ENCODE assay signal across 1 cellular context in the genomic region with DNA sequence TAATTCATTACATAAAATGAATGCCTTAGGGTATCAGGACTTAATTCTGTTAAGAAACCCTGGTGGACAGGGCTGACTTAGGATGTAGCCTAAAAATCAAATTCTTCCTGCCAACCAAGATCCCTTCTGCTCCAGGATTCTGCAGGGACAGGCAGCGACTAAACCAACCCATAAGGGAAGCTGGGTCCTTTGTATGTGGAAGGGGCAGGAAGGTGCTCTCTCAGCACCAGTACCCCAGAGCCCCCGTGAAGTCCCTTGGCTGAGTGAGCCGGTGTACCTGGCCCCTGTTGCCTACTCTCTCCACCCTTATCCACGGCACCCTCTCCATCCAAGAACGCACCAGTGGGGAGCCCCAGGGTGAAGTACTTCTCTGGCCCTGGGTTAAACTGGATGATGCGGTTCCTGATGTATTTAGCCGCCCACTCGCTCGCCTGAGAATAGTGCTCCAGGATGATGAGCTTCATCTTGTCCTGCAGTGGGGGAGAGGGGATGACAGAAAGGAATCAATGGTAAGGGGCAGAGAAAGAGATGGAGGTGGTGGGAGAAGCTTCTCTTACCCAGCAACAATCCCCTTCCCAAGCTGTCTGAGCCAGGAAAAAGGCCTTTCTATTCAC.
TF ChIP-seq lines count a peak whose summit lies in the region.

No MANE protein-coding gene starts in this region.

TF ChIP-seq in K562, 482 proteins besides CTCF, POLR2A, EP300 and RAD21:
- TF ChIP-seq, protein P1, sequence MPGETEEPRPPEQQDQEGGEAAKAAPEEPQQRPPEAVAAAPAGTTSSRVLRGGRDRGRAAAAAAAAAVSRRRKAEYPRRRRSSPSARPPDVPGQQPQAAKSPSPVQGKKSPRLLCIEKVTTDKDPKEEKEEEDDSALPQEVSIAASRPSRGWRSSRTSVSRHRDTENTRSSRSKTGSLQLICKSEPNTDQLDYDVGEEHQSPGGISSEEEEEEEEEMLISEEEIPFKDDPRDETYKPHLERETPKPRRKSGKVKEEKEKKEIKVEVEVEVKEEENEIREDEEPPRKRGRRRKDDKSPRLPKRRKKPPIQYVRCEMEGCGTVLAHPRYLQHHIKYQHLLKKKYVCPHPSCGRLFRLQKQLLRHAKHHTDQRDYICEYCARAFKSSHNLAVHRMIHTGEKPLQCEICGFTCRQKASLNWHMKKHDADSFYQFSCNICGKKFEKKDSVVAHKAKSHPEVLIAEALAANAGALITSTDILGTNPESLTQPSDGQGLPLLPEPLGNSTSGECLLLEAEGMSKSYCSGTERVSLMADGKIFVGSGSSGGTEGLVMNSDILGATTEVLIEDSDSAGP (CRISPR knock-in tag; IDR thresholded peaks at IDR 0.05), result no peak
- no peak for TF ChIP-seq HDAC8 (tag; IDR thresholded peaks at IDR 0.05)
- TF ChIP-seq, protein P2, sequence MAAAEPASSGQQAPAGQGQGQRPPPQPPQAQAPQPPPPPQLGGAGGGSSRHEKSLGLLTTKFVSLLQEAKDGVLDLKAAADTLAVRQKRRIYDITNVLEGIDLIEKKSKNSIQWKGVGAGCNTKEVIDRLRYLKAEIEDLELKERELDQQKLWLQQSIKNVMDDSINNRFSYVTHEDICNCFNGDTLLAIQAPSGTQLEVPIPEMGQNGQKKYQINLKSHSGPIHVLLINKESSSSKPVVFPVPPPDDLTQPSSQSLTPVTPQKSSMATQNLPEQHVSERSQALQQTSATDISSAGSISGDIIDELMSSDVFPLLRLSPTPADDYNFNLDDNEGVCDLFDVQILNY (CRISPR knock-in tag; IDR thresholded peaks at IDR 0.05), result no peak
- TF ChIP-seq, protein P3, sequence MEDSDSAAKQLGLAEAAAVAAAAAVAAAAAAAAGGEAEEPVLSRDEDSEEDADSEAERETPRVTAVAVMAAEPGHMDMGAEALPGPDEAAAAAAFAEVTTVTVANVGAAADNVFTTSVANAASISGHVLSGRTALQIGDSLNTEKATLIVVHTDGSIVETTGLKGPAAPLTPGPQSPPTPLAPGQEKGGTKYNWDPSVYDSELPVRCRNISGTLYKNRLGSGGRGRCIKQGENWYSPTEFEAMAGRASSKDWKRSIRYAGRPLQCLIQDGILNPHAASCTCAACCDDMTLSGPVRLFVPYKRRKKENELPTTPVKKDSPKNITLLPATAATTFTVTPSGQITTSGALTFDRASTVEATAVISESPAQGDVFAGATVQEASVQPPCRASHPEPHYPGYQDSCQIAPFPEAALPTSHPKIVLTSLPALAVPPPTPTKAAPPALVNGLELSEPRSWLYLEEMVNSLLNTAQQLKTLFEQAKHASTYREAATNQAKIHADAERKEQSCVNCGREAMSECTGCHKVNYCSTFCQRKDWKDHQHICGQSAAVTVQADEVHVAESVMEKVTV (CRISPR knock-in tag; IDR thresholded peaks at IDR 0.05), result no peak
- TF ChIP-seq TAF15 (IDR thresholded peaks at IDR 0.05; ENCODE audit: low read depth, low read length), result no peak
- no peak for TF ChIP-seq RFX5 (IDR thresholded peaks at IDR 0.05; ENCODE audit: low read depth, low read length)
- TF ChIP-seq EGR1 (conservative IDR thresholded peaks at IDR 0.05), result peak; percentile 72
